ENCODE assay signal across 4 cellular contexts in genomic region chr10:123619067-123619855, GRCh38. TPM values are rescaled to one million over a fixed set of nuclear protein-coding genes. Genes with fewer than 3 reads are reported as not detected.
"Had no signal": no experiment of that assay in that cellular context is flagged by ENCODE, and none has a peak within 500 bp of the region (broad histone marks: within the 10 kb centered on the region; RNA-seq: fewer than 3 reads in every experiment).

No MANE protein-coding gene starts in this region.

- ATAC-seq: GM12878 had no signal

- DNase-seq: GDM1, GF-D8 had no signal

- H3K4me3 ChIP-seq: GM12878 had no signal

RNA-seq across cellular contexts. Expression of gene GPR26, which starts 46.9 kb away (rescaled TPM):
- total RNA-seq: G401 had no signal
